ENCODE assay signal across 19 cellular contexts in genomic region chr6:142803495-142804049, GRCh38.
DNase-seq lines count a peak whose midpoint lies in the region; ATAC-seq, FAIRE-seq and TF ChIP-seq lines count a peak whose summit lies in the region.
"Had no signal": no experiment of that assay in that cellular context is flagged by ENCODE, and none has a peak within 500 bp of the region (broad histone marks: within the 10 kb centered on the region; RNA-seq: fewer than 3 reads in every experiment).

No MANE protein-coding gene starts in this region.

- no peaks in the 10 kb centered on the region for H3K27me3 ChIP-seq in keratinocyte (ENCODE audit: control insufficient read depth, extremely low read depth, insufficient read depth, low read length)
- H3K27me3 ChIP-seq: thyroid gland had no signal

- no peaks in the 10 kb centered on the region for H3K27me3 Mint-ChIP-seq in natural killer cell treated with Interleukin-12 subunit alpha and Interleukin-12 subunit beta and Interleukin-15 and Interleukin-18, amount 100 ng/mL, for 72 hours
- no peaks in the 10 kb centered on the region for H3K27me3 Mint-ChIP-seq in natural killer cell (ENCODE audit: low read depth in 2 of 2)
- no peaks in the 10 kb centered on the region for H3K27me3 Mint-ChIP-seq in T-helper 17 cell

- intact Hi-C loops in natural killer cell (cut with micrococcal nuclease): no loop called here

- H3K27ac ChIP-seq in keratinocyte (ENCODE audit: control insufficient read depth, insufficient read depth, low read length): no peak overlapping the region
- H3K27ac ChIP-seq: thyroid gland had no signal

- peaks cover 50 to 54% of the 10 kb centered on the region in 2 donors for H3K4me1 Mint-ChIP-seq in natural killer cell treated with Interleukin-12 subunit alpha and Interleukin-12 subunit beta and Interleukin-15 and Interleukin-18, amount 100 ng/mL, for 72 hours (ENCODE audit: low read depth in 2 of 2)
- peaks cover 11 to 22% of the 10 kb centered on the region in 2 donors for H3K4me1 Mint-ChIP-seq in natural killer cell
- H3K4me1 Mint-ChIP-seq in T-helper 17 cell: peaks cover 62% of the 10 kb centered on the region

- ATAC-seq in natural killer cell treated with Interleukin-12 subunit alpha and Interleukin-12 subunit beta and Interleukin-15 and Interleukin-18, amount 100 ng/mL, for 72 hours: no peak
- ATAC-seq in natural killer cell (no peak), T-helper 17 cell (no peak), GM18907 (IDR thresholded peaks at IDR 0.05; ENCODE audit: unreplicated experiment) (no peak)
- ATAC-seq: sciatic nerve had no signal

- no peak overlapping the region for H3K4me3 ChIP-seq in keratinocyte (ENCODE audit: control insufficient read depth in 2 of 3, extremely low read depth in 1 of 3, insufficient read depth in 2 of 3, low read depth in 1 of 3, low read length in 3 of 3)
- H3K4me3 ChIP-seq: HAP-1, thyroid gland had no signal

- no peak overlapping the region for H3K4me3 Mint-ChIP-seq in natural killer cell treated with Interleukin-12 subunit alpha and Interleukin-12 subunit beta and Interleukin-15 and Interleukin-18, amount 100 ng/mL, for 72 hours
- no peak overlapping the region for H3K4me3 Mint-ChIP-seq in natural killer cell
- H3K4me3 Mint-ChIP-seq in T-helper 17 cell: no peak overlapping the region
- H3K4me3 Mint-ChIP-seq: T-helper 1 cell treated with Interleukin-12 subunit alpha and Interleukin-12 subunit beta and Interleukin-4 antibody, amounts not matched to agents 30 μg/mL and 1 μg/mL, for 36 hours had no signal

- H3K36me3 ChIP-seq in keratinocyte (ENCODE audit: control insufficient read depth in 2 of 2, extremely low read depth in 1 of 2, insufficient read depth in 2 of 2, low read length in 2 of 2): peaks cover 0 to 8% of the 10 kb centered on the region in 2 experiments
- H3K36me3 ChIP-seq: HAP-1, thyroid gland had no signal

- no peaks in the 10 kb centered on the region for H3K9me3 ChIP-seq in T-helper 17 cell (ENCODE audit: control insufficient read depth, low read length, poor library complexity, severe bottlenecking)
- no peaks in the 10 kb centered on the region for H3K9me3 ChIP-seq in keratinocyte (ENCODE audit: control insufficient read depth, low read depth, low read length)
- H3K9me3 ChIP-seq: HAP-1, thyroid gland had no signal

- peaks cover 2% of the 10 kb centered on the region for H3K79me2 ChIP-seq in keratinocyte (ENCODE audit: control insufficient read depth, insufficient read depth, low read length)

- H3K4me1 ChIP-seq in keratinocyte (ENCODE audit: control insufficient read depth, extremely low read depth, insufficient read depth, low read length): peaks cover 12% of the 10 kb centered on the region
- H3K4me1 ChIP-seq: HAP-1 had no signal

- H3K9me1 ChIP-seq in keratinocyte (ENCODE audit: control insufficient read depth, extremely low read depth, insufficient read depth, low read length): no peaks in the 10 kb centered on the region

- TF ChIP-seq CTCF in natural killer cell (IDR thresholded peaks at IDR 0.05) (no peak), keratinocyte (optimal IDR thresholded peaks at IDR 0.05 in 1 of 3, IDR thresholded peaks at IDR 0.05 in 1 of 3, conservative IDR thresholded peaks at IDR 0.05 in 1 of 3; ENCODE audit: extremely low read depth in 1 of 3, insufficient read depth in 2 of 3, low read length in 3 of 3) (no peak)

- no peaks in the 10 kb centered on the region for H4K20me1 ChIP-seq in keratinocyte (ENCODE audit: control insufficient read depth, extremely low read depth, insufficient read depth, low read length)

- no peaks in the 10 kb centered on the region for H3K9me3 Mint-ChIP-seq in natural killer cell treated with Interleukin-12 subunit alpha and Interleukin-12 subunit beta and Interleukin-15 and Interleukin-18, amount 100 ng/mL, for 72 hours
- H3K9me3 Mint-ChIP-seq in natural killer cell: no peaks in the 10 kb centered on the region
- H3K9me3 Mint-ChIP-seq: T-helper 1 cell treated with Interleukin-12 subunit alpha and Interleukin-12 subunit beta and Interleukin-4 antibody, amounts not matched to agents 30 μg/mL and 1 μg/mL, for 36 hours had no signal

- no peak overlapping the region for H2AFZ ChIP-seq in keratinocyte (ENCODE audit: control insufficient read depth, low read length)

- H3K4me2 ChIP-seq in keratinocyte (ENCODE audit: control insufficient read depth, extremely low read depth, insufficient read depth, low read depth, low read length): no peak overlapping the region

- peak overlapping the region; percentile 12 to 37 for H3K27ac Mint-ChIP-seq in natural killer cell treated with Interleukin-12 subunit alpha and Interleukin-12 subunit beta and Interleukin-15 and Interleukin-18, amount 100 ng/mL, for 72 hours
- H3K27ac Mint-ChIP-seq in natural killer cell (peak overlapping the region in 1 of 2 donors; percentile 10), T-helper 17 cell (peak overlapping the region; percentile 88)
- H3K27ac Mint-ChIP-seq: T-helper 1 cell treated with Interleukin-12 subunit alpha and Interleukin-12 subunit beta and Interleukin-4 antibody, amounts not matched to agents 30 μg/mL and 1 μg/mL, for 36 hours had no signal

- dilution Hi-C loops in keratinocyte (cut with MboI; ENCODE audit: extremely low pct_ligation_motif_present, low sequenced_read_pairs): no loop called here

- peaks cover 20% of the 10 kb centered on the region for H3K36me3 Mint-ChIP-seq in natural killer cell treated with Interleukin-12 subunit alpha and Interleukin-12 subunit beta and Interleukin-15 and Interleukin-18, amount 100 ng/mL, for 72 hours
- H3K36me3 Mint-ChIP-seq in natural killer cell (no peaks in the 10 kb centered on the region), T-helper 17 cell (ENCODE audit: low read depth) (peaks cover 4% of the 10 kb centered on the region)

- peak; percentile 34 for FAIRE-seq in keratinocyte (lab: Jason Lieb, UNC)
- FAIRE-seq: HTR-8/SVneo had no signal

- no peak for DNase-seq in natural killer cell treated with Interleukin-12 subunit alpha and Interleukin-12 subunit beta and Interleukin-15 and Interleukin-18, amount 100 ng/mL, for 72 hours (ENCODE audit: low spot score)
- DNase-seq in natural killer cell: no peak
- DNase-seq in T-helper 17 cell: no peak
- no peak for DNase-seq in keratinocyte (ENCODE audit: low read depth, low spot score)
- DNase-seq in stimulated activated CD4-positive, alpha-beta T cell treated with anti-CD3 and anti-CD28 coated beads, Interleukin-12 subunit alpha, Interleukin-12 subunit beta, amount 100 ng/mL, for 4 hours: no peak
- no peak for DNase-seq in HT-29 (ENCODE audit: low spot score)
- DNase-seq: activated CD8-positive, alpha-beta memory T cell treated with anti-CD3 and anti-CD28 coated beads for 24 hours; activated effector memory CD4-positive, alpha-beta T cell treated with Interleukin-2 at 50 U/mL for 16 hours; DND-41; effector memory CD4-positive, alpha-beta T cell; Karpas-422; NCI-H187; SIG-M5; thyroid gland had no signal

- no peak overlapping the region for H3K9ac ChIP-seq in keratinocyte (ENCODE audit: control insufficient read depth, extremely low read depth, insufficient read depth, low read length)
